Comparison of ENCODE assay signal across 17 cellular contexts in the genomic region with DNA sequence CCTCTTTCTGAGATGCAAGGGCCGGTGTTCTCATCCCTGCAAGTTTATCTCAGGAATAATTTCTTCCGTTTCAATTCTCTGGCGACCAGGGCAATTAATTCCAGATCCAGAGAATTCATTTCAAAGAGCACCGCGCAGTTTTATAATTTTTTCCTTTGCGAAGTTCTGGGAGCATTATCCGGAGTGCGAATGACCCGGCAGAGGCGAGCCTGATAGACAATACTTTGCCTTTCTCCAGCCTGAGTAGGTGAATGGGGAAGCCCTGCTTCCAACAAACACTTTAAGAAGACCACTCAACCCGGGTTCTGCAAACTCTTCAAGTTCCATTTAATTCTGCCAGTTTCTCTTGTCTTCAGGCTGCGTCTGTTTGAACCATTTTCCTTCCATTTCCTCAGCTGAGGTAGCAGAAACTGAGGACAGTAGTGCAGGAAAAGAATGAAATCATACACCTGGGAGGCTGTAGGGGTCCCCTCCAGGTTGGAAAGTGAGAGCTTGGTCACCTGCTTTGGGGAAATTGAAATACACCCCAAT. TPM values are rescaled to one million over a fixed set of nuclear protein-coding genes. Genes with fewer than 3 reads are reported as not detected.
DNase-seq lines count a peak whose midpoint lies in the region; ATAC-seq and TF ChIP-seq lines count a peak whose summit lies in the region.
"Had no signal": no experiment of that assay in that cellular context is flagged by ENCODE, and none has a peak within 500 bp of the region (broad histone marks: within the 10 kb centered on the region; RNA-seq: fewer than 3 reads in every experiment).

No MANE protein-coding gene starts in this region.

- no peak for TF ChIP-seq CTCF in heart right ventricle (IDR thresholded peaks at IDR 0.05)
- no peak for TF ChIP-seq CTCF in fibroblast of the aortic adventitia (IDR thresholded peaks at IDR 0.05; ENCODE audit: insufficient read depth, low read length)
- no peak for TF ChIP-seq CTCF in uterus (IDR thresholded peaks at IDR 0.05)

- peak overlapping the region; percentile 40 for H2AFZ ChIP-seq in neuron (ENCODE audit: low read depth, low read length)

- intact Hi-C loops in heart right ventricle (cut with DNase I): loop anchor here in 2 of 10 donors (10.0 kb wide), 1 partner anchor 292 kb away; no protein-coding TSS in a partner anchor
- intact Hi-C loops in cardiac septum (cut with DNase I): loop anchor here (5.0 to 10.0 kb wide), 4 partner anchors 69 to 292 kb away; no protein-coding TSS in a partner anchor
- intact Hi-C loops in uterus (cut with DNase I; ENCODE audit: low total_unique reads): no loop called here

- no peak overlapping the region for H3K27ac ChIP-seq in heart right ventricle
- no peak overlapping the region for H3K27ac ChIP-seq in uterus
- H3K27ac ChIP-seq: foreskin keratinocyte had no signal

- H3K4me1 ChIP-seq in heart right ventricle (peaks cover 0 to 35% (median 21%) of the 10 kb centered on the region in 9 donors), neuron (ENCODE audit: insufficient read depth, low read length) (peaks cover 18% of the 10 kb centered on the region), uterus (peaks cover 0 to 5% of the 10 kb centered on the region in 2 donors)
- H3K4me1 ChIP-seq: foreskin keratinocyte had no signal

- DNase-seq in heart right ventricle (no peak), cardiac septum (ENCODE audit: low spot score) (no peak), fibroblast of the aortic adventitia (ENCODE audit: low read depth) (no peak), uterus (no peak), NCI-H1694 (lab: John Stamatoyannopoulos, UW) (no peak), SHP77 (lab: John Stamatoyannopoulos, UW) (no peak)
- DNase-seq: DMS153, foreskin keratinocyte, NCI-H1436, NCI-H69 had no signal

- ATAC-seq in heart right ventricle (no peak), HG02642 (IDR thresholded peaks at IDR 0.05; ENCODE audit: poor library complexity, unreplicated experiment) (no peak)

- WGBS in heart right ventricle, 2 donors: 5 to 7% methylated on average over 12 of the region's 12 CpGs

- H3K9me3 ChIP-seq in heart right ventricle (no peaks in the 10 kb centered on the region), neuron (ENCODE audit: low read length) (peaks cover 4% of the 10 kb centered on the region), uterus (no peaks in the 10 kb centered on the region)

- H3K4me3 ChIP-seq in heart right ventricle: peak overlapping the region in 9 of 10 donors; percentile 26 to 51 (median 47)
- H3K4me3 ChIP-seq in fibroblast of the aortic adventitia (ENCODE audit: low read depth, low read length): peak overlapping the region; percentile 58
- no peak overlapping the region for H3K4me3 ChIP-seq in neuron (ENCODE audit: low read length)
- peak overlapping the region; percentile 5 to 22 for H3K4me3 ChIP-seq in uterus

- H3K36me3 ChIP-seq in heart right ventricle (no peaks in the 10 kb centered on the region), neuron (ENCODE audit: insufficient read depth, low read length) (no peaks in the 10 kb centered on the region), uterus (no peaks in the 10 kb centered on the region)

- H3K27me3 ChIP-seq in heart right ventricle: peaks cover 29 to 100% (median 99%) of the 10 kb centered on the region in 7 donors
- peaks cover 93% of the 10 kb centered on the region for H3K27me3 ChIP-seq in neuron (ENCODE audit: insufficient read depth, low read length)
- peaks cover 0 to 74% of the 10 kb centered on the region in 2 donors for H3K27me3 ChIP-seq in uterus

- TF ChIP-seq POLR2A in uterus (IDR thresholded peaks at IDR 0.05): no peak

RNA-seq across cellular contexts. Expression of a gene that starts 1.0 kb away (rescaled TPM):
- total RNA-seq in heart right ventricle (10 to 100 TPM in 2 of 10 donors, 1 to 10 TPM in 2, under 1 TPM in 3, not detected in 3; 0.21 to 32.4 (median 2.9) TPM), cardiac septum (38.1 TPM), fibroblast of the aortic adventitia (ENCODE audit: low replicate concordance) (not detected in 2 replicates), uterus (not detected)
- under 1 TPM in 1 of 2 donors, not detected in 1; 0.29 TPM for polyA plus RNA-seq in heart right ventricle
- total RNA-seq: activated naive CD8-positive, alpha-beta T cell treated with anti-CD3 and anti-CD28 coated beads, Interleukin-2, amount 10 ng/mL, durations not matched to agents 7 days and 5 days; foreskin keratinocyte; HT1080; left lobe of liver; renal cortical epithelial cell; ureter had no signal
- polyA plus RNA-seq: foreskin keratinocyte had no signal
